In the genomic region with DNA sequence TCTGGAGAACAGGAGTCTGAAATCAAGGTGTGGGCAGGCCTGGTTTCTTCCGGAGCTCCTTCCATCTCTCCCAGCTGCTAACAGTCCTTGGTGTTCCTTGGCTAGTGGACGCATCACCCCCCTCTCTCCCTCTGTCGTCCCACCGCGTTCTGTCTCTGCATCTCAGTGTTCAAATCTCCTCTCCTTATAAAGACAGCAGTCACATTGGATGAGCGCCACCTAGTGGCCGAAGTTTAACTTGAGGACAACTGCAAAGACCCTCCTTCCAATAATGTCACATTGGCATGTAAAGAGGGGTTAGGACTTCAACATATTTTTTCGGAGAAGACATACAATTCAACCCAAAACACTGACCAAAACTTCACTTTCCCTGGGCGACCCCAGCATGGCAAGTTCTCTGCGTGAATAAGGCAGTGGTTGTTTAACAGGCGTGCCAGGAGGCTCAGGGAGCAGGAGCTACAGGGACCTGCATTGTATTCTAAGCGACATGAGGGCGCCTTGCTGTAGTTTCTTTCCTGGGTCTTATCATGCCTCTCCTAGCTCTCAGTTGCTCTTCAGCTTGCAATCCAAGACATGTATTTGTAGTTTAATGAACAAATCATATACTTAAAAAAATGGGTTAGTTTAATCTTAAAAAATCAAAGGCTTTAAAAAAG, we compare ENCODE assay signal across 8 cellular contexts. TPM values are rescaled to one million over a fixed set of nuclear protein-coding genes. Genes with fewer than 3 reads are reported as not detected.
DNase-seq lines count a peak whose midpoint lies in the region; ATAC-seq and TF ChIP-seq lines count a peak whose summit lies in the region.

No MANE protein-coding gene starts in this region.

- CTCF ChIA-PET in AG04450 (lab: Charles Lee): interaction anchor here (0.5 to 4.7 kb wide), 93 partner anchors 9 to 733 kb away, joined by 3 to 93 read pairs (median 5); partner anchors contain the start of gene MYO10

- H3K4me3 Mint-ChIP-seq in activated CD4-positive, alpha-beta T cell treated with anti-CD3 and anti-CD28 coated beads, Interleukin-2, amount 10 ng/mL, durations not matched to agents 24 days and 14 days: no peak overlapping the region
- H3K4me3 Mint-ChIP-seq in mesothelial cell of epicardium: no peak overlapping the region

- DNase-seq in AG04450 (ENCODE audit: low read depth, low spot score): peak; percentile 58
- peak; percentile 77 to 93 for DNase-seq in NCI-H526 (lab: John Stamatoyannopoulos, UW)
- peak; percentile 85 for DNase-seq in activated CD4-positive, alpha-beta T cell treated with anti-CD3 and anti-CD28 coated beads, Interleukin-2, amount 10 ng/mL, durations not matched to agents 24 days and 14 days
- DNase-seq in ecto neural progenitor cell (ENCODE audit: low spot score): peak; percentile 85
- DNase-seq in mesothelial cell of epicardium (ENCODE audit: low spot score in 2 of 2, unreplicated experiment in 2 of 2): peak; percentile 70 to 84
- peak; percentile 18 to 45 for DNase-seq in stimulated activated CD8-positive, alpha-beta memory T cell treated with anti-CD3 and anti-CD28 coated beads, Interleukin-7, amount 100 ng/mL, for 48 hours (ENCODE audit: extremely low read depth in 1 of 2, low read depth in 1 of 2)

- ATAC-seq in GM18858 (IDR thresholded peaks at IDR 0.05; ENCODE audit: unreplicated experiment) (peak; percentile 78), HG03432 (IDR thresholded peaks at IDR 0.05; ENCODE audit: unreplicated experiment) (peak; percentile 86)

- no peaks in the 10 kb centered on the region for H3K9me3 ChIP-seq in AG04450 (ENCODE audit: control insufficient read depth, insufficient read depth, low read length)

- H3K27ac ChIP-seq in AG04450 (ENCODE audit: low read depth, low read length): no peak overlapping the region

- H3K36me3 Mint-ChIP-seq in activated CD4-positive, alpha-beta T cell treated with anti-CD3 and anti-CD28 coated beads, Interleukin-2, amount 10 ng/mL, durations not matched to agents 24 days and 14 days (ENCODE audit: low read depth): no peaks in the 10 kb centered on the region
- no peaks in the 10 kb centered on the region for H3K36me3 Mint-ChIP-seq in mesothelial cell of epicardium

- H3K27me3 Mint-ChIP-seq in activated CD4-positive, alpha-beta T cell treated with anti-CD3 and anti-CD28 coated beads, Interleukin-2, amount 10 ng/mL, durations not matched to agents 24 days and 14 days: no peaks in the 10 kb centered on the region
- H3K27me3 Mint-ChIP-seq in mesothelial cell of epicardium (ENCODE audit: low read depth): no peaks in the 10 kb centered on the region

- intact Hi-C loops in activated CD4-positive, alpha-beta T cell treated with anti-CD3 and anti-CD28 coated beads, Interleukin-2, amount 10 ng/mL, durations not matched to agents 24 days and 14 days (cut with micrococcal nuclease): loop anchor here (10.0 kb wide), 1 partner anchor 255 kb away; the partner anchor contains the start of gene MYO10

- no peak overlapping the region for H3K4me3 ChIP-seq in AG04450 (ENCODE audit: low read depth, low read length)

- POLR2A ChIA-PET in AG04450 (lab: Yijun Ruan, JAX): interaction anchor here (1.1 to 2.1 kb wide), 3 partner anchors 8 to 253 kb away, joined by 6 to 7 read pairs (median 7); partner anchors contain the start of gene MYO10

- no peak overlapping the region for H3K27ac Mint-ChIP-seq in activated CD4-positive, alpha-beta T cell treated with anti-CD3 and anti-CD28 coated beads, Interleukin-2, amount 10 ng/mL, durations not matched to agents 24 days and 14 days
- H3K27ac Mint-ChIP-seq in mesothelial cell of epicardium: peak overlapping the region; percentile 44

- no peaks in the 10 kb centered on the region for H3K27me3 ChIP-seq in AG04450 (ENCODE audit: control insufficient read depth, insufficient read depth, low read length)

- peak; percentile 89 for TF ChIP-seq CTCF in AG04450 (IDR thresholded peaks at IDR 0.05; ENCODE audit: low read depth, low read length)
- TF ChIP-seq CTCF in mesothelial cell of epicardium (IDR thresholded peaks at IDR 0.05; ENCODE audit: unreplicated experiment): peak; percentile 92

- no peaks in the 10 kb centered on the region for H3K4me1 Mint-ChIP-seq in activated CD4-positive, alpha-beta T cell treated with anti-CD3 and anti-CD28 coated beads, Interleukin-2, amount 10 ng/mL, durations not matched to agents 24 days and 14 days
- peaks cover 38% of the 10 kb centered on the region for H3K4me1 Mint-ChIP-seq in mesothelial cell of epicardium

- H3K9me3 Mint-ChIP-seq in activated CD4-positive, alpha-beta T cell treated with anti-CD3 and anti-CD28 coated beads, Interleukin-2, amount 10 ng/mL, durations not matched to agents 24 days and 14 days: no peaks in the 10 kb centered on the region
- H3K9me3 Mint-ChIP-seq in mesothelial cell of epicardium: no peaks in the 10 kb centered on the region

RNA-seq across cellular contexts. Expression of gene BASP1, which starts 27.9 kb away (rescaled TPM):
- 181 and 227 TPM in 2 replicates for polyA plus RNA-seq in AG04450 (2011; rRNA removed)
- polyA minus RNA-seq in AG04450 (2011; rRNA and poly(A)+ RNA removed): 32.9 and 47.9 TPM in 2 replicates
- total RNA-seq in activated CD4-positive, alpha-beta T cell treated with anti-CD3 and anti-CD28 coated beads, Interleukin-2, amount 10 ng/mL, durations not matched to agents 24 days and 14 days: 0.33 and 0.37 TPM in 2 replicates
- 137 to 144 TPM (median 140 TPM) in 3 replicates for total RNA-seq in mesothelial cell of epicardium

Comparison
In these comparisons a context has a peak if more than half of its experiments do, and no peak if none do; other contexts are left out.
1. DNase-seq: peak in every context shown above with its lines; median percentile 85 in NCI-H526; 85 in activated CD4-positive, alpha-beta T cell treated with anti-CD3 and anti-CD28 coated beads, Interleukin-2, amount 10 ng/mL, durations not matched to agents 24 days and 14 days; 85 in ecto neural progenitor cell; 77 in mesothelial cell of epicardium; 58 in AG04450; 32 in stimulated activated CD8-positive, alpha-beta memory T cell treated with anti-CD3 and anti-CD28 coated beads, Interleukin-7, amount 100 ng/mL, for 48 hours.
2. RNA of gene BASP1, which starts 27.9 kb away (total RNA-seq): 137 to 144 TPM in mesothelial cell of epicardium; 0.33 to 0.37 TPM in activated CD4-positive, alpha-beta T cell treated with anti-CD3 and anti-CD28 coated beads, Interleukin-2, amount 10 ng/mL, durations not matched to agents 24 days and 14 days; every median in the first group is over 100 times any median in the second.